27 cellular contexts compared by ENCODE assay signal in the genomic region with DNA sequence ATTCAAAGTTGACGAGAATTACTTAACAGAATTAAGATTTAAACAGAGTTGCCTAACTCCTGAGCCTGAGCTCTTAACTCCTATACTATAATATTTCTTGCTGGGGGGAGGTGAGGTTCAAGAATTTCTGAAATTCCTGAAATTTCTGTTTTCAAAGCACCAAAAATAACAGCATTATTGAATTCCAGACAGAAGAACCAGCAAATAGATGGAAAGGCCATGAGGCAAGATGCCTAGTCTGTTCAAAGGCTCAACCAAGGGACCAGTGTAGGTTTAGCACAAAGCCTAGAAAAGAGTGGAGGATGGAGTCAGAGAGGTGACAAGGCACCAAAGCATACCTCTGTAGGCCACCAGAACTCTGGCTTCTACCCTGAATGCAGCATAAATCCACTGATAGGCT.
A peak's percentile ranks its signal among the peaks of the same experiment; 100 is the strongest.
DNase-seq lines count a peak whose midpoint lies in the region; TF ChIP-seq lines count a peak whose summit lies in the region.
"Had no signal": no experiment of that assay in that cellular context is flagged by ENCODE, and none has a peak within 500 bp of the region (broad histone marks: within the 10 kb centered on the region; RNA-seq: fewer than 3 reads in every experiment).

No MANE protein-coding gene starts in this region.

- H3K27ac Mint-ChIP-seq in mesothelial cell of epicardium: peak overlapping the region; percentile 30
- no peak overlapping the region for H3K27ac Mint-ChIP-seq in endothelial cell (ENCODE audit: unreplicated experiment)
- H3K27ac Mint-ChIP-seq: CD8-positive, alpha-beta memory T cell; naive thymus-derived CD4-positive, alpha-beta T cell; stimulated activated naive B cell treated with anti-CD40 and anti-IgM and Interleukin-4, amounts not matched to agents 10 μg/mL and 1 μg/mL and 100 μg/mL, for 72 hours had no signal

- H3K4me3 Mint-ChIP-seq in mesothelial cell of epicardium: no peak overlapping the region
- no peak overlapping the region for H3K4me3 Mint-ChIP-seq in endothelial cell (ENCODE audit: unreplicated experiment)
- H3K4me3 Mint-ChIP-seq: CD8-positive, alpha-beta memory T cell; naive thymus-derived CD4-positive, alpha-beta T cell; stimulated activated naive B cell treated with anti-CD40 and anti-IgM and Interleukin-4, amounts not matched to agents 10 μg/mL and 1 μg/mL and 100 μg/mL, for 72 hours had no signal

- no peak for TF ChIP-seq POLR2A in adrenal gland (IDR thresholded peaks at IDR 0.05)

- intact Hi-C loops in adrenal gland (cut with DNase I): no loop called here

- DNase-seq in AG08396 (ENCODE audit: low spot score) (peak; percentile 17), HS-27A (ENCODE audit: low read depth) (peak; percentile 38), choroid plexus epithelial cell (ENCODE audit: low read depth) (peak; percentile 65), mesothelial cell of epicardium (ENCODE audit: low spot score in 2 of 2, unreplicated experiment in 2 of 2) (no peak), NCI-H1694 (lab: John Stamatoyannopoulos, UW) (no peak), endothelial cell (ENCODE audit: low spot score) (no peak), NCI-H510A (lab: John Stamatoyannopoulos, UW) (no peak), adrenal gland (no peak)
- DNase-seq: activated CD4-positive, alpha-beta T cell treated with anti-CD3 and anti-CD28 coated beads, Interleukin-2, amount 50 U/mL, for 4 hours; activated CD8-positive, alpha-beta memory T cell treated with anti-CD3 and anti-CD28 coated beads, Interleukin-2, amount 50 U/mL, for 48 hours; activated gamma-delta T cell; amniotic stem cell; CD8-positive, alpha-beta memory T cell; DMS53; foreskin keratinocyte; hypothalamus; Kasumi-1; mammary epithelial cell; naive thymus-derived CD4-positive, alpha-beta T cell; NCI-H1417; NCI-H2107; NCI-H524; sigmoid colon; stimulated activated CD4-positive, alpha-beta T cell treated with anti-CD3 and anti-CD28 coated beads, Interleukin-1b, Interleukin-23, amount 100 ng/mL, for 48 hours; stimulated activated naive B cell treated with anti-CD40 and anti-IgM and Interleukin-4, amounts not matched to agents 10 μg/mL and 1 μg/mL and 100 μg/mL, for 72 hours; T-helper 2 cell had no signal

- H3K4me1 ChIP-seq in adrenal gland (replicated peaks in 1 of 2): peaks cover 0 to 10% of the 10 kb centered on the region in 2 donors
- H3K4me1 ChIP-seq: foreskin keratinocyte, parathyroid adenoma had no signal

- H3K36me3 Mint-ChIP-seq in mesothelial cell of epicardium (peaks cover 35% of the 10 kb centered on the region), endothelial cell (ENCODE audit: low read depth, unreplicated experiment) (peaks cover 16% of the 10 kb centered on the region)

- peaks cover 11% of the 10 kb centered on the region for H3K4me1 Mint-ChIP-seq in mesothelial cell of epicardium
- peaks cover 12% of the 10 kb centered on the region for H3K4me1 Mint-ChIP-seq in endothelial cell (ENCODE audit: unreplicated experiment)

- H3K9me3 Mint-ChIP-seq in mesothelial cell of epicardium (peaks cover 21% of the 10 kb centered on the region), endothelial cell (ENCODE audit: unreplicated experiment) (no peaks in the 10 kb centered on the region)
- H3K9me3 Mint-ChIP-seq: stimulated activated naive B cell treated with anti-CD40 and anti-IgM and Interleukin-4, amounts not matched to agents 10 μg/mL and 1 μg/mL and 100 μg/mL, for 72 hours had no signal

- no peak for TF ChIP-seq CTCF in choroid plexus epithelial cell (conservative IDR thresholded peaks at IDR 0.05; ENCODE audit: low read depth, low read length)
- no peak for TF ChIP-seq CTCF in mesothelial cell of epicardium (IDR thresholded peaks at IDR 0.05; ENCODE audit: unreplicated experiment)
- TF ChIP-seq CTCF in endothelial cell (IDR thresholded peaks at IDR 0.05; ENCODE audit: unreplicated experiment): no peak
- TF ChIP-seq CTCF in adrenal gland (IDR thresholded peaks at IDR 0.05): no peak

- H3K27ac ChIP-seq in adrenal gland: no peak overlapping the region
- H3K27ac ChIP-seq: foreskin keratinocyte, parathyroid adenoma had no signal

- no peaks in the 10 kb centered on the region for H3K9me3 ChIP-seq in adrenal gland (replicated peaks in 1 of 3)
- H3K9me3 ChIP-seq: sigmoid colon had no signal

- H3K36me3 ChIP-seq in adrenal gland (replicated peaks in 1 of 2): no peaks in the 10 kb centered on the region

- no peak overlapping the region for H3K4me3 ChIP-seq in choroid plexus epithelial cell (ENCODE audit: low read depth, low read length)
- no peak overlapping the region for H3K4me3 ChIP-seq in adrenal gland
- H3K4me3 ChIP-seq: sigmoid colon had no signal

- WGBS in adrenal gland, 4 donors: 85 to 97% (median 90%) methylated on average over 1 of the region's 1 CpG

- no peaks in the 10 kb centered on the region for H3K27me3 Mint-ChIP-seq in mesothelial cell of epicardium (ENCODE audit: low read depth)
- peaks cover 3% of the 10 kb centered on the region for H3K27me3 Mint-ChIP-seq in endothelial cell (ENCODE audit: unreplicated experiment)
- H3K27me3 Mint-ChIP-seq: CD8-positive, alpha-beta memory T cell; naive thymus-derived CD4-positive, alpha-beta T cell; stimulated activated naive B cell treated with anti-CD40 and anti-IgM and Interleukin-4, amounts not matched to agents 10 μg/mL and 1 μg/mL and 100 μg/mL, for 72 hours had no signal

- no peaks in the 10 kb centered on the region for H3K27me3 ChIP-seq in adrenal gland
- H3K27me3 ChIP-seq: foreskin keratinocyte, sigmoid colon had no signal

Comparison
In these comparisons a context has a peak if more than half of its experiments do, and no peak if none do; other contexts are left out.
1. DNase-seq: peak in AG08396 (single experiment), HS-27A (single experiment) and choroid plexus epithelial cell (single experiment); none in mesothelial cell of epicardium (0 of 2), NCI-H1694 (single experiment), endothelial cell (single experiment), NCI-H510A (single experiment) and adrenal gland (0 of 7).